ENCODE assay signal across 13 cellular contexts in genomic region chr7:234712-235553, GRCh38. TPM values are rescaled to one million over a fixed set of nuclear protein-coding genes. Genes with fewer than 3 reads are reported as not detected.
A peak's percentile ranks its signal among the peaks of the same experiment; 100 is the strongest.
DNase-seq lines count a peak whose midpoint lies in the region; ATAC-seq and TF ChIP-seq lines count a peak whose summit lies in the region.
"Had no signal": no experiment of that assay in that cellular context is flagged by ENCODE, and none has a peak within 500 bp of the region (broad histone marks: within the 10 kb centered on the region; RNA-seq: fewer than 3 reads in every experiment).

No MANE protein-coding gene starts in this region.

- H3K36me3 ChIP-seq in duodenal mucosa (ENCODE audit: control insufficient read depth in 1 of 2, insufficient read depth in 2 of 2, low read length in 2 of 2) (peaks cover 0 to 15% of the 10 kb centered on the region in 2 donors), lung (ENCODE audit: control insufficient read depth in 2 of 2, insufficient read depth in 2 of 2, low read length in 2 of 2) (peaks cover 0 to 2% of the 10 kb centered on the region in 2 donors), testis (ENCODE audit: low read depth, missing control alignments) (no peaks in the 10 kb centered on the region)

- H3K4me3 ChIP-seq in duodenal mucosa (ENCODE audit: low read depth in 1 of 2, low read length in 2 of 2) (no peak overlapping the region), lung (no peak overlapping the region), testis (no peak overlapping the region)
- H3K4me3 ChIP-seq: SK-N-MC had no signal

- TF ChIP-seq CTCF in lung (IDR thresholded peaks at IDR 0.05; ENCODE audit: control extremely low read depth, extremely low read depth) (no peak), testis (IDR thresholded peaks at IDR 0.05) (no peak)

- intact Hi-C loops in testis (cut with DNase I; ENCODE audit: low total_unique reads), result no loop called here

- H3K4me1 ChIP-seq in duodenal mucosa (ENCODE audit: control insufficient read depth in 1 of 2, insufficient read depth in 2 of 2, low read length in 2 of 2) (peaks cover 0 to 13% of the 10 kb centered on the region in 2 donors), lung (ENCODE audit: control insufficient read depth in 2 of 2, insufficient read depth in 2 of 2, low read length in 2 of 2) (peaks cover 0 to 27% of the 10 kb centered on the region in 2 donors), testis (peaks cover 48% of the 10 kb centered on the region)

- no peak overlapping the region for H3K9ac ChIP-seq in duodenal mucosa (ENCODE audit: low read depth in 1 of 2, low read length in 2 of 2)

- H3K27me3 ChIP-seq in duodenal mucosa (ENCODE audit: control insufficient read depth in 1 of 2, insufficient read depth in 2 of 2, low read length in 2 of 2), result no peaks in the 10 kb centered on the region
- no peaks in the 10 kb centered on the region for H3K27me3 ChIP-seq in lung (ENCODE audit: control insufficient read depth, insufficient read depth)
- no peaks in the 10 kb centered on the region for H3K27me3 ChIP-seq in testis

- no peak for TF ChIP-seq POLR2A in testis (IDR thresholded peaks at IDR 0.05)

- H3K27ac ChIP-seq in duodenal mucosa (ENCODE audit: low read depth, low read length) (peak overlapping the region; percentile 73), lung (ENCODE audit: low read depth in 1 of 2, low read length in 1 of 2) (peak overlapping the region in 1 of 2 donors; percentile 73), testis (peak overlapping the region; percentile 72 to 74)
- H3K27ac ChIP-seq: SK-N-MC had no signal

- no peaks in the 10 kb centered on the region for H3K9me3 ChIP-seq in duodenal mucosa (ENCODE audit: control insufficient read depth in 1 of 2, low read length in 2 of 2)
- H3K9me3 ChIP-seq in lung (ENCODE audit: control insufficient read depth in 2 of 2, insufficient read depth in 1 of 2, low read length in 1 of 2), result no peaks in the 10 kb centered on the region
- H3K9me3 ChIP-seq in testis, result no peaks in the 10 kb centered on the region

- ATAC-seq in lung (ENCODE audit: insufficient read depth, low FRiP score) (peak; percentile 64), HG02763 (IDR thresholded peaks at IDR 0.05; ENCODE audit: unreplicated experiment) (no peak), GM21360 (IDR thresholded peaks at IDR 0.05; ENCODE audit: unreplicated experiment) (no peak)

- peak; percentile 70 for DNase-seq in HuH-7.5 (ENCODE audit: low spot score)
- no peak for DNase-seq in lung (ENCODE audit: low spot score)
- DNase-seq in testis, result peak; percentile 72
- no peak for DNase-seq in NCI-H1694 (lab: John Stamatoyannopoulos, UW)
- no peak for DNase-seq in NCI-H2227 treated with DMSO at 0.1 percent for 48 hours (lab: John Stamatoyannopoulos, UW)
- DNase-seq: activated T-cell treated with anti-CD3 and anti-CD28 coated beads, Interleukin-2, amount 50 U/mL, for 1 hour; DMS79 had no signal

- WGBS in lung, 2 donors, result 40 to 70% methylated on average over 28 of the region's 28 CpGs
- 59 to 63% methylated on average over 28 of the region's 28 CpGs for WGBS in testis, 2 donors

RNA-seq across cellular contexts. Expression of gene FAM20C, which starts 42.6 kb away (rescaled TPM):
- total RNA-seq in lung (10 to 100 TPM; 17.3 to 86.9 TPM), testis (10 to 100 TPM; 34.0 to 36.7 TPM)
- polyA plus RNA-seq in lung (10 to 100 TPM; 23.9 to 68.0 TPM), testis (ENCODE audit: insufficient read depth, low read depth, low replicate concordance) (14.0 TPM)

RNA-seq across cellular contexts. Expression of gene FOXL3, which starts 55.0 kb away (rescaled TPM):
- total RNA-seq in lung (not detected), testis (10 to 100 TPM in 1 of 2 donors, 1 to 10 TPM in 1; 4.5 to 14.5 TPM)
- polyA plus RNA-seq in lung (not detected), testis (ENCODE audit: insufficient read depth, low read depth, low replicate concordance) (37.7 TPM)
- total RNA-seq: endothelial cell of umbilical vein had no signal
- polyA plus RNA-seq: endothelial cell of umbilical vein, neural cell had no signal

Comparison
In these comparisons a context has a peak if more than half of its experiments do, and no peak if none do; other contexts are left out.
1. DNase-seq: peak in HuH-7.5 (single experiment) and testis (single experiment); none in lung (single experiment), NCI-H1694 (single experiment) and NCI-H2227 treated with DMSO at 0.1 percent for 48 hours (single experiment).
2. RNA of gene FOXL3, which starts 55.0 kb away (total RNA-seq): 4.5 to 14.5 TPM in testis; not detected in lung; every median in the first group is over 4 times any median in the second.